In genomic region chr5:149714877-149715502, GRCh38 we compare ENCODE assay signal across 29 cellular contexts.
"Had no signal": no experiment of that assay in that cellular context is flagged by ENCODE, and none has a peak within 500 bp of the region (broad histone marks: within the 10 kb centered on the region; RNA-seq: fewer than 3 reads in every experiment).

No MANE protein-coding gene starts in this region.

- H3K4me3 Mint-ChIP-seq: activated B cell treated with CpG ODN at 0.5 μM for 24 hours; activated CD4-positive, alpha-beta memory T cell treated with anti-CD3 and anti-CD28 coated beads for 36 hours; activated naive CD4-positive, alpha-beta T cell treated with anti-CD3 and anti-CD28 coated beads, Interleukin-2, amount 10 ng/mL, durations not matched to agents 7 days and 5 days; activated naive CD8-positive, alpha-beta T cell; activated naive CD8-positive, alpha-beta T cell treated with anti-CD3 and anti-CD28 coated beads, Interleukin-2, amount 50 U/mL, for 24 hours; activated T-cell treated with anti-CD3 and anti-CD28 coated beads, Interleukin-2, amount 50 U/mL, for 4 hours; T-helper 1 cell treated with Interleukin-12 subunit alpha and Interleukin-12 subunit beta and Interleukin-4 antibody, amounts not matched to agents 30 μg/mL and 1 μg/mL, for 36 hours; T-helper 2 cell treated with Interferon-gamma antibody and Interleukin-4, amounts not matched to agents 5 μg/mL and 100 μg/mL, for 36 hours had no signal

- H3K27ac ChIP-seq: brain microvascular endothelial cell, SJCRH30, SK-N-MC had no signal

- H3K4me1 Mint-ChIP-seq: activated B cell treated with CpG ODN at 0.5 μM for 24 hours; activated naive CD4-positive, alpha-beta T cell treated with anti-CD3 and anti-CD28 coated beads, Interleukin-2, amount 10 ng/mL, durations not matched to agents 7 days and 5 days; activated naive CD8-positive, alpha-beta T cell treated with anti-CD3 and anti-CD28 coated beads, Interleukin-2, amount 50 U/mL, for 24 hours had no signal

- H3K4me1 ChIP-seq: SJCRH30 had no signal

- H3K27me3 Mint-ChIP-seq: activated naive CD8-positive, alpha-beta T cell; activated naive CD8-positive, alpha-beta T cell treated with anti-CD3 and anti-CD28 coated beads, Interleukin-2, amount 50 U/mL, for 24 hours had no signal

- DNase-seq: activated B cell treated with CpG ODN at 0.5 μM for 24 hours; activated CD4-positive, alpha-beta memory T cell treated with anti-CD3 and anti-CD28 coated beads for 36 hours; activated CD4-positive, alpha-beta T cell treated with anti-CD3 and anti-CD28 coated beads for 4 hours; activated CD4-positive, alpha-beta T cell treated with anti-CD3 and anti-CD28 coated beads, Interleukin-2, amount 50 U/mL, for 1 hour; activated CD4-positive, CD25-positive, alpha-beta regulatory T cell treated with anti-CD3 and anti-CD28 coated beads, Interleukin-2, amount 50 U/mL, for 72 hours; activated CD8-positive, alpha-beta memory T cell treated with anti-CD3 and anti-CD28 coated beads, Interleukin-2, amount 50 U/mL, for 4 hours; activated effector memory CD4-positive, alpha-beta T cell treated with Interleukin-2 at 50 U/mL for 16 hours; activated naive CD4-positive, alpha-beta T cell treated with anti-CD3 and anti-CD28 coated beads, Interleukin-2, amount 10 ng/mL, durations not matched to agents 7 days and 5 days; activated naive CD8-positive, alpha-beta T cell treated with anti-CD3 and anti-CD28 coated beads, Interleukin-2, amount 50 U/mL, for 24 hours; activated T-cell treated with anti-CD3 and anti-CD28 coated beads for 4 hours; activated T-cell treated with anti-CD3 and anti-CD28 coated beads, Interleukin-2, amount 50 U/mL, for 4 hours; amniotic stem cell; aorta; brain microvascular endothelial cell; central memory CD4-positive, alpha-beta T cell; NCI-H1105; NCI-H1417 treated with DMSO at 0.1 percent for 48 hours; NCI-H187 treated with DMSO at 0.1 percent for 48 hours; NCI-H2081; NCI-H2171 treated with DMSO at 0.1 percent for 48 hours; NCI-H345; NCI-H524 treated with DMSO at 0.1 percent for 48 hours; SHP77; SJCRH30 had no signal

- ATAC-seq: activated naive CD8-positive, alpha-beta T cell treated with anti-CD3 and anti-CD28 coated beads, Interleukin-2, amount 50 U/mL, for 24 hours; activated T-cell treated with anti-CD3 and anti-CD28 coated beads, Interleukin-2, amount 50 U/mL, for 4 hours; Panc1 had no signal

- H3K27me3 ChIP-seq: SJCRH30 had no signal

- H3K36me3 Mint-ChIP-seq: activated CD4-positive, alpha-beta memory T cell treated with anti-CD3 and anti-CD28 coated beads for 36 hours; activated naive CD4-positive, alpha-beta T cell treated with anti-CD3 and anti-CD28 coated beads, Interleukin-2, amount 10 ng/mL, durations not matched to agents 7 days and 5 days; activated naive CD8-positive, alpha-beta T cell had no signal

- H3K9me3 Mint-ChIP-seq: activated B cell treated with CpG ODN at 0.5 μM for 24 hours; activated CD4-positive, alpha-beta memory T cell treated with anti-CD3 and anti-CD28 coated beads for 36 hours; activated naive CD4-positive, alpha-beta T cell treated with anti-CD3 and anti-CD28 coated beads, Interleukin-2, amount 10 ng/mL, durations not matched to agents 7 days and 5 days; activated naive CD8-positive, alpha-beta T cell treated with anti-CD3 and anti-CD28 coated beads, Interleukin-2, amount 50 U/mL, for 24 hours; activated T-cell treated with anti-CD3 and anti-CD28 coated beads, Interleukin-2, amount 50 U/mL, for 4 hours; T-helper 1 cell treated with Interleukin-12 subunit alpha and Interleukin-12 subunit beta and Interleukin-4 antibody, amounts not matched to agents 30 μg/mL and 1 μg/mL, for 36 hours; T-helper 2 cell treated with Interferon-gamma antibody and Interleukin-4, amounts not matched to agents 5 μg/mL and 100 μg/mL, for 36 hours had no signal

- H3K36me3 ChIP-seq: brain microvascular endothelial cell, SJCRH30 had no signal

- H3K27ac Mint-ChIP-seq: activated B cell treated with CpG ODN at 0.5 μM for 24 hours; activated CD4-positive, alpha-beta memory T cell treated with anti-CD3 and anti-CD28 coated beads for 36 hours; activated naive CD4-positive, alpha-beta T cell treated with anti-CD3 and anti-CD28 coated beads, Interleukin-2, amount 10 ng/mL, durations not matched to agents 7 days and 5 days; activated naive CD8-positive, alpha-beta T cell; activated naive CD8-positive, alpha-beta T cell treated with anti-CD3 and anti-CD28 coated beads, Interleukin-2, amount 50 U/mL, for 24 hours; T-helper 1 cell treated with Interleukin-12 subunit alpha and Interleukin-12 subunit beta and Interleukin-4 antibody, amounts not matched to agents 30 μg/mL and 1 μg/mL, for 36 hours; T-helper 2 cell treated with Interferon-gamma antibody and Interleukin-4, amounts not matched to agents 5 μg/mL and 100 μg/mL, for 36 hours had no signal

- H3K4me3 ChIP-seq: SJCRH30, SK-N-MC had no signal
